ENCODE assay signal across 14 cellular contexts in the genomic region with DNA sequence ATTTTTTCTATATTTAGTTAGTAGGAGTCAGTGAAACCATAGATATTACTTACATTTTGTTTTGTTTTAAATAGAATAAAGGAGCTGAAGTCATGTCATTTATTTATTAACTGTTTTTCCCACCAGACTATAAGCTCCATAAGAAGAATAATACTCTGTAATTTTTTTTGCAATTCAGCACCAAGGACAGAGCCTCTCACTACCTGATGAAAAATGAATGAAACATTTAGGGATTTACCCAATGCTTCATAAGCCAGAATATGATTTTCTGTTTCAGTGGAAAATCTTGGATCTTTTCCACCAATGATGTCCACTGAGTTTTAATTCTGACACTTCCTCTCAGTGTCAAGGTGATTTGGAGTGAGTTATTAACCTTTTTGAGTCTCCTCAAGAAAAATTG.
A peak's percentile ranks its signal among the peaks of the same experiment; 100 is the strongest.
DNase-seq lines count a peak whose midpoint lies in the region; ATAC-seq, FAIRE-seq and TF ChIP-seq lines count a peak whose summit lies in the region.
"Had no signal": no experiment of that assay in that cellular context is flagged by ENCODE, and none has a peak within 500 bp of the region (broad histone marks: within the 10 kb centered on the region; RNA-seq: fewer than 3 reads in every experiment).

No MANE protein-coding gene starts in this region.

- H3K9ac ChIP-seq in DND-41 (ENCODE audit: low read depth, low read length) (no peak overlapping the region), Karpas-422 (ENCODE audit: low read length) (no peak overlapping the region), K562 (ENCODE audit: insufficient read depth in 1 of 2, low read depth in 2 of 2, low read length in 2 of 2) (no peak overlapping the region)

- peak; percentile 40; the same call in 1 of the 3 replicates for ATAC-seq in DND-41 (ENCODE audit: insufficient read depth, low read depth)
- ATAC-seq in K562 = no peak
- ATAC-seq: gastrocnemius medialis; Panc1; stimulated activated memory B cell treated with anti-CD40 and anti-IgM and Interleukin-4, amounts not matched to agents 10 μg/mL and 1 μg/mL and 100 μg/mL, for 72 hours had no signal

- H3K4me2 ChIP-seq in DND-41 (ENCODE audit: insufficient read depth, low read length) = no peak overlapping the region
- H3K4me2 ChIP-seq in Karpas-422 (ENCODE audit: low read depth, low read length, poor library complexity, severe bottlenecking) = no peak overlapping the region
- no peak overlapping the region for H3K4me2 ChIP-seq in K562 (ENCODE audit: insufficient read depth, low read length)

- H3K9me3 ChIP-seq in DND-41 (ENCODE audit: insufficient read depth, low read length, severe bottlenecking) (no peaks in the 10 kb centered on the region), Karpas-422 (ENCODE audit: low read length) (peaks cover 8% of the 10 kb centered on the region; the same call in 1 of the 2 replicates), K562 (replicated peaks; ENCODE audit: control insufficient read depth, insufficient read depth, low read depth, low read length) (no peaks in the 10 kb centered on the region), uterus (no peaks in the 10 kb centered on the region)
- H3K9me3 ChIP-seq: gastrocnemius medialis had no signal

- POLR2A ChIA-PET in K562 (lab: Yijun Ruan, JAX) = no interaction called here

- H3K27me3 Mint-ChIP-seq in activated naive CD8-positive, alpha-beta T cell treated with anti-CD3 and anti-CD28 coated beads for 36 hours = no peaks in the 10 kb centered on the region
- H3K27me3 Mint-ChIP-seq: activated CD4-positive, alpha-beta T cell treated with anti-CD3 and anti-CD28 coated beads, Interleukin-2, amount 10 ng/mL, durations not matched to agents 7 days and 5 days; stimulated activated memory B cell treated with anti-CD40 and anti-IgM and Interleukin-4, amounts not matched to agents 10 μg/mL and 1 μg/mL and 100 μg/mL, for 72 hours had no signal

- peaks cover 9% of the 10 kb centered on the region for H3K9me3 Mint-ChIP-seq in activated naive CD8-positive, alpha-beta T cell treated with anti-CD3 and anti-CD28 coated beads for 36 hours

- no peak for TF ChIP-seq EP300 in K562 (IDR thresholded peaks at IDR 0.05; ENCODE audit: low read length)

- H3K4me1 Mint-ChIP-seq in activated naive CD8-positive, alpha-beta T cell treated with anti-CD3 and anti-CD28 coated beads for 36 hours = no peaks in the 10 kb centered on the region
- H3K4me1 Mint-ChIP-seq: activated CD4-positive, alpha-beta T cell treated with anti-CD3 and anti-CD28 coated beads, Interleukin-2, amount 10 ng/mL, durations not matched to agents 7 days and 5 days; stimulated activated memory B cell treated with anti-CD40 and anti-IgM and Interleukin-4, amounts not matched to agents 10 μg/mL and 1 μg/mL and 100 μg/mL, for 72 hours had no signal

- TF ChIP-seq POLR2A in K562 (conservative IDR thresholded peaks at IDR 0.05) (no peak), GM12892 (IDR thresholded peaks at IDR 0.05; ENCODE audit: low read depth, low read length) (no peak), uterus (IDR thresholded peaks at IDR 0.05) (no peak)

- H3K27me3 ChIP-seq in DND-41 (ENCODE audit: insufficient read depth, low read length, poor library complexity) (no peaks in the 10 kb centered on the region), Karpas-422 (ENCODE audit: low read length) (no peaks in the 10 kb centered on the region), K562 (ENCODE audit: control insufficient read depth in 2 of 2, insufficient read depth in 2 of 2, low read length in 2 of 2) (no peaks in the 10 kb centered on the region), uterus (no peaks in the 10 kb centered on the region)
- H3K27me3 ChIP-seq: gastrocnemius medialis, spleen had no signal

- H4K20me1 ChIP-seq in DND-41 (ENCODE audit: insufficient read depth, low read length) (no peaks in the 10 kb centered on the region), Karpas-422 (ENCODE audit: insufficient read depth, low read depth, low read length) (no peaks in the 10 kb centered on the region), K562 (replicated peaks; ENCODE audit: control insufficient read depth, insufficient read depth, low read length) (no peaks in the 10 kb centered on the region)

- H3K4me3 Mint-ChIP-seq in activated naive CD8-positive, alpha-beta T cell treated with anti-CD3 and anti-CD28 coated beads for 36 hours = no peak overlapping the region
- H3K4me3 Mint-ChIP-seq: activated CD4-positive, alpha-beta T cell treated with anti-CD3 and anti-CD28 coated beads, Interleukin-2, amount 10 ng/mL, durations not matched to agents 7 days and 5 days; stimulated activated memory B cell treated with anti-CD40 and anti-IgM and Interleukin-4, amounts not matched to agents 10 μg/mL and 1 μg/mL and 100 μg/mL, for 72 hours had no signal

- TF ChIP-seq CTCF in DND-41 (IDR thresholded peaks at IDR 0.05; ENCODE audit: borderline replicate concordance, extremely low read depth, low read length, poor library complexity, severe bottlenecking) (no peak), K562 (IDR thresholded peaks at IDR 0.05 in 2 of 3, conservative IDR thresholded peaks at IDR 0.05 in 1 of 3; ENCODE audit: insufficient read depth in 2 of 3, low read depth in 1 of 3, low read length in 3 of 3) (no peak), uterus (IDR thresholded peaks at IDR 0.05) (no peak)

- in situ Hi-C loops in K562 (cut with MboI) = no loop called here

- H3K79me2 ChIP-seq in DND-41 (ENCODE audit: insufficient read depth, low read length) (no peaks in the 10 kb centered on the region), Karpas-422 (ENCODE audit: low read length) (no peaks in the 10 kb centered on the region), K562 (ENCODE audit: control insufficient read depth, insufficient read depth, low read length) (no peaks in the 10 kb centered on the region)

- no peak for TF ChIP-seq RAD21 in K562 (CRISPR knock-in tag; conservative IDR thresholded peaks at IDR 0.05 in 1 of 2, IDR thresholded peaks at IDR 0.05 in 1 of 2)

- no peak overlapping the region for H3K4me3 ChIP-seq in DND-41 (ENCODE audit: low read depth in 1 of 2, low read length in 2 of 2)
- no peak overlapping the region for H3K4me3 ChIP-seq in Karpas-422 (ENCODE audit: low read length)
- H3K4me3 ChIP-seq in K562 = no peak overlapping the region
- H3K4me3 ChIP-seq in uterus = no peak overlapping the region
- H3K4me3 ChIP-seq: gastrocnemius medialis, spleen had no signal

- no peaks in the 10 kb centered on the region for H3K9me1 ChIP-seq in K562 (ENCODE audit: control insufficient read depth, insufficient read depth, low read length)

- DNase-seq in DND-41 (no peak), Karpas-422 (peak; percentile 53), K562 (ENCODE audit: extremely low read depth in 1 of 4, low spot score in 3 of 4) (peak in 1 of 4 experiments; percentile 4), kidney glomerular epithelial cell (lab: John Stamatoyannopoulos, UW) (peak; percentile 27), GM12892 (ENCODE audit: insufficient read length) (no peak), T-helper 9 cell (no peak), uterus (no peak)
- no peak for DNase-seq in activated naive CD8-positive, alpha-beta T cell treated with anti-CD3 and anti-CD28 coated beads for 36 hours
- DNase-seq: activated CD4-positive, alpha-beta T cell treated with anti-CD3 and anti-CD28 coated beads, Interleukin-2, amount 10 ng/mL, durations not matched to agents 7 days and 5 days; gastrocnemius medialis; midbrain; spleen had no signal

- H3K4me1 ChIP-seq in DND-41 (ENCODE audit: insufficient read depth, low read length) (no peaks in the 10 kb centered on the region), Karpas-422 (ENCODE audit: low read length) (no peaks in the 10 kb centered on the region), K562 (replicated peaks in 1 of 2; ENCODE audit: control insufficient read depth in 2 of 2, insufficient read depth in 2 of 2, low read length in 2 of 2) (no peaks in the 10 kb centered on the region), uterus (no peaks in the 10 kb centered on the region)
- H3K4me1 ChIP-seq: gastrocnemius medialis, spleen had no signal

- no TSS peak for BruUV-seq in K562 (replicated peaks; lab: Mats Ljungman, UMichigan)

- intact Hi-C loops in K562 (cut with micrococcal nuclease) (no loop called here), uterus (cut with DNase I; ENCODE audit: low total_unique reads) (no loop called here)

- H3K27ac ChIP-seq in DND-41 (ENCODE audit: low read length) = no peak overlapping the region
- no peak overlapping the region for H3K27ac ChIP-seq in Karpas-422 (ENCODE audit: low read length)
- H3K27ac ChIP-seq in K562 (ENCODE audit: extremely low read depth, low read depth, low read length) = no peak overlapping the region
- no peak overlapping the region for H3K27ac ChIP-seq in uterus
- H3K27ac ChIP-seq: gastrocnemius medialis, spleen had no signal

- CTCF ChIA-PET in K562 (lab: Yijun Ruan, JAX; ENCODE audit: low intra/inter-chr PET ratio) = no interaction called here

- H2AFZ ChIP-seq in DND-41 (ENCODE audit: low read depth, low read length) = no peak overlapping the region
- no peak overlapping the region for H2AFZ ChIP-seq in Karpas-422 (ENCODE audit: low read length)
- no peak overlapping the region for H2AFZ ChIP-seq in K562 (ENCODE audit: low read depth, low read length)

- no peaks in the 10 kb centered on the region for H3K36me3 ChIP-seq in DND-41 (ENCODE audit: insufficient read depth, low read length)
- no peaks in the 10 kb centered on the region for H3K36me3 ChIP-seq in Karpas-422 (ENCODE audit: insufficient read depth, low read length)
- H3K36me3 ChIP-seq in K562 (ENCODE audit: control insufficient read depth, insufficient read depth, low read length) = no peaks in the 10 kb centered on the region
- no peaks in the 10 kb centered on the region for H3K36me3 ChIP-seq in uterus
- H3K36me3 ChIP-seq: gastrocnemius medialis, spleen had no signal

- no peak for FAIRE-seq in K562 (lab: Jason Lieb, UNC)
- FAIRE-seq in GM12892 (lab: Jason Lieb, UNC) = no peak

- no peaks in the 10 kb centered on the region for H3K36me3 Mint-ChIP-seq in activated naive CD8-positive, alpha-beta T cell treated with anti-CD3 and anti-CD28 coated beads for 36 hours
- H3K36me3 Mint-ChIP-seq: stimulated activated memory B cell treated with anti-CD40 and anti-IgM and Interleukin-4, amounts not matched to agents 10 μg/mL and 1 μg/mL and 100 μg/mL, for 72 hours had no signal

- no peaks in the 10 kb centered on the region for H3K9me2 ChIP-seq in Karpas-422 (replicated peaks; ENCODE audit: insufficient read depth, low read length)

- no peak overlapping the region for H3K27ac Mint-ChIP-seq in activated naive CD8-positive, alpha-beta T cell treated with anti-CD3 and anti-CD28 coated beads for 36 hours
- H3K27ac Mint-ChIP-seq: activated CD4-positive, alpha-beta T cell treated with anti-CD3 and anti-CD28 coated beads, Interleukin-2, amount 10 ng/mL, durations not matched to agents 7 days and 5 days; stimulated activated memory B cell treated with anti-CD40 and anti-IgM and Interleukin-4, amounts not matched to agents 10 μg/mL and 1 μg/mL and 100 μg/mL, for 72 hours had no signal

Comparison
In these comparisons a context has a peak if more than half of its experiments do, and no peak if none do; other contexts are left out.
1. DNase-seq: peak in Karpas-422 (single experiment) and kidney glomerular epithelial cell (single experiment); none in DND-41 (single experiment), GM12892 (single experiment), T-helper 9 cell (single experiment), uterus (0 of 2) and activated naive CD8-positive, alpha-beta T cell treated with anti-CD3 and anti-CD28 coated beads for 36 hours (single experiment).